35 cellular contexts compared by ENCODE assay signal in genomic region chr12:70540996-70541395, GRCh38.
"Had no signal": no experiment of that assay in that cellular context is flagged by ENCODE, and none has a peak within 500 bp of the region (broad histone marks: within the 10 kb centered on the region; RNA-seq: fewer than 3 reads in every experiment).

No MANE protein-coding gene starts in this region.

- H3K27me3 ChIP-seq: brain microvascular endothelial cell, Peyer's patch had no signal

- ATAC-seq: activated CD8-positive, alpha-beta T cell treated with anti-CD3 and anti-CD28 coated beads for 36 hours; activated T-cell treated with anti-CD3 and anti-CD28 coated beads, Interleukin-2, amount 50 U/mL, for 72 hours; activated T-helper 17 cell treated with anti-CD3 and anti-CD28 coated beads, Interleukin-2, amount 50 U/mL, for 72 hours; K562; PC-3; Right ventricle myocardium inferior; SK-N-SH treated with all-trans-retinoic acid at 6 μM for 48 hours had no signal

- H3K9me3 ChIP-seq: Peyer's patch had no signal

- H3K27ac ChIP-seq: brain microvascular endothelial cell, Peyer's patch, RWPE1 had no signal

- H3K4me3 ChIP-seq: K562, Peyer's patch had no signal

- DNase-seq: activated CD4-positive, alpha-beta T cell treated with anti-CD3 and anti-CD28 coated beads, Interleukin-2, amount 10 ng/mL, durations not matched to agents 24 days and 14 days; activated CD4-positive, alpha-beta T cell treated with anti-CD3 and anti-CD28 coated beads, Interleukin-2, amount 50 U/mL, for 4 hours; activated CD8-positive, alpha-beta T cell treated with anti-CD3 and anti-CD28 coated beads for 36 hours; activated effector memory CD4-positive, alpha-beta T cell treated with anti-CD3 and anti-CD28 coated beads, Interleukin-2, amount 50 U/mL, for 16 hours; activated naive CD4-positive, alpha-beta T cell; activated naive CD4-positive, alpha-beta T cell treated with anti-CD3 and anti-CD28 coated beads, Interleukin-2, amount 50 U/mL, for 16 hours; activated naive CD8-positive, alpha-beta T cell treated with anti-CD3 and anti-CD28 coated beads for 36 hours; activated T-cell treated with anti-CD3 and anti-CD28 coated beads, Interleukin-2, amount 50 U/mL, for 1 hour; activated T-cell treated with anti-CD3 and anti-CD28 coated beads, Interleukin-2, amount 50 U/mL, for 72 hours; amniotic stem cell; aorta; brain microvascular endothelial cell; central memory CD4-positive, alpha-beta T cell; Karpas-422; MM.1S; MV-4-11; NCI-H1092; NCI-H187 treated with DMSO at 0.1 percent for 48 hours; NCI-H2081 treated with DMSO at 0.1 percent for 48 hours; NCI-H226; NCI-H446 treated with DMSO at 0.1 percent for 48 hours; NCI-H524; NCI-H748 treated with DMSO at 0.1 percent for 48 hours; NK-92 treated with Interleukin-12 subunit alpha and Interleukin-12 subunit beta, amount 100 ng/mL, for 24 hours; PC-3; Peyer's patch; SIG-M5; T-helper 1 cell; T-helper 2 cell; T1000 had no signal

- H3K36me3 ChIP-seq: brain microvascular endothelial cell had no signal
